Comparison of ENCODE assay signal across 26 cellular contexts in genomic region chr5:35753500-35753899, GRCh38.
"Had no signal": no experiment of that assay in that cellular context is flagged by ENCODE, and none has a peak within 500 bp of the region (broad histone marks: within the 10 kb centered on the region; RNA-seq: fewer than 3 reads in every experiment).

No MANE protein-coding gene starts in this region.

- H3K9me3 ChIP-seq: ascending aorta, body of pancreas, MG63 had no signal

- H3K27ac Mint-ChIP-seq: activated CD8-positive, alpha-beta T cell treated with anti-CD3 and anti-CD28 coated beads for 36 hours; activated naive CD8-positive, alpha-beta T cell treated with anti-CD3 and anti-CD28 coated beads, Interleukin-2, amount 50 U/mL, for 24 hours; activated T-cell treated with anti-CD3 and anti-CD28 coated beads, Interleukin-2, amount 50 U/mL, for 72 hours; activated T-helper 2 cell treated with anti-CD3 and anti-CD28 coated beads, Interferon-gamma antibody, Interleukin-2, Interleukin-4, amounts not matched to agents 10 μg/mL and 5 μg/mL and 100 μg/mL, durations not matched to agents 14 hours and 24 hours and 36 hours had no signal

- H3K27me3 Mint-ChIP-seq: activated CD8-positive, alpha-beta T cell treated with anti-CD3 and anti-CD28 coated beads for 36 hours; activated naive CD4-positive, alpha-beta T cell treated with anti-CD3 and anti-CD28 coated beads, Interleukin-2, amount 50 U/mL, for 24 hours; activated naive CD8-positive, alpha-beta T cell treated with anti-CD3 and anti-CD28 coated beads, Interleukin-2, amount 50 U/mL, for 24 hours had no signal

- H3K27ac ChIP-seq: ascending aorta, body of pancreas, KMS-11, PC-9 had no signal

- H3K4me2 ChIP-seq: KMS-11, PC-9 had no signal

- H3K36me3 ChIP-seq: ascending aorta, MG63 had no signal

- H3K4me3 Mint-ChIP-seq: activated CD8-positive, alpha-beta T cell treated with anti-CD3 and anti-CD28 coated beads for 36 hours; activated naive CD4-positive, alpha-beta T cell treated with anti-CD3 and anti-CD28 coated beads, Interleukin-2, amount 50 U/mL, for 24 hours; activated naive CD8-positive, alpha-beta T cell treated with anti-CD3 and anti-CD28 coated beads, Interleukin-2, amount 50 U/mL, for 24 hours; activated T-cell treated with anti-CD3 and anti-CD28 coated beads, Interleukin-2, amount 50 U/mL, for 72 hours had no signal

- H3K9ac ChIP-seq: KMS-11 had no signal

- H3K4me1 ChIP-seq: ascending aorta, body of pancreas had no signal

- ATAC-seq: activated CD8-positive, alpha-beta T cell treated with anti-CD3 and anti-CD28 coated beads for 36 hours; activated naive CD8-positive, alpha-beta T cell treated with anti-CD3 and anti-CD28 coated beads, Interleukin-2, amount 50 U/mL, for 24 hours; activated T-cell treated with anti-CD3 and anti-CD28 coated beads, Interleukin-2, amount 50 U/mL, for 72 hours; body of pancreas had no signal

- H3K9me3 Mint-ChIP-seq: activated naive CD4-positive, alpha-beta T cell treated with anti-CD3 and anti-CD28 coated beads, Interleukin-2, amount 50 U/mL, for 24 hours had no signal

- H3K4me3 ChIP-seq: ascending aorta, body of pancreas, MG63, PC-9 had no signal

- DNase-seq: activated CD4-positive, alpha-beta T cell treated with anti-CD3 and anti-CD28 coated beads for 4 hours; activated CD4-positive, CD25-positive, alpha-beta regulatory T cell; activated CD8-positive, alpha-beta memory T cell treated with anti-CD3 and anti-CD28 coated beads, Interleukin-2, amount 50 U/mL, for 4 hours; activated CD8-positive, alpha-beta T cell treated with anti-CD3 and anti-CD28 coated beads for 36 hours; activated naive CD8-positive, alpha-beta T cell treated with anti-CD3 and anti-CD28 coated beads, Interleukin-2, amount 50 U/mL, for 24 hours; activated T-cell treated with anti-CD3 and anti-CD28 coated beads, Interleukin-2, amount 50 U/mL, for 72 hours; amniotic stem cell; body of pancreas; central memory CD4-positive, alpha-beta T cell; MG63; MV-4-11; NCI-H1092 treated with DMSO at 0.1 percent for 48 hours; NCI-H1417 treated with DMSO at 0.1 percent for 48 hours; NCI-H1694; NCI-H2029; NCI-H2107; NCI-H510A treated with DMSO at 0.1 percent for 48 hours; NCI-H69; PC-9; SHP77 treated with DMSO at 0.1 percent for 48 hours; T-helper 2 cell; T1000 had no signal

- H2AFZ ChIP-seq: PC-9 had no signal

- H3K27me3 ChIP-seq: ascending aorta, body of pancreas, MG63 had no signal
